ENCODE assay signal across 17 cellular contexts in genomic region chr12:96371138-96371786, GRCh38. TPM values are rescaled to one million over a fixed set of nuclear protein-coding genes. Genes with fewer than 3 reads are reported as not detected.
DNase-seq lines count a peak whose midpoint lies in the region; ATAC-seq and TF ChIP-seq lines count a peak whose summit lies in the region.
"Had no signal": no experiment of that assay in that cellular context is flagged by ENCODE, and none has a peak within 500 bp of the region (broad histone marks: within the 10 kb centered on the region; RNA-seq: fewer than 3 reads in every experiment).

No MANE protein-coding gene starts in this region.

- H3K9me3 Mint-ChIP-seq in stimulated activated naive CD8-positive, alpha-beta T cell treated with anti-CD3 and anti-CD28 coated beads, Interleukin-15, Interleukin-2, amounts not matched to agents 100 ng/mL and 50 ng/mL, for 24 hours: no peaks in the 10 kb centered on the region
- H3K9me3 Mint-ChIP-seq in naive B cell: peaks cover 0 to 3% (median 0%) of the 10 kb centered on the region in 7 donors
- H3K9me3 Mint-ChIP-seq: activated naive CD4-positive, alpha-beta T cell treated with anti-CD3 and anti-CD28 coated beads, Interleukin-2, amount 50 U/mL, for 72 hours; T-helper 2 cell treated with Interferon-gamma antibody and Interleukin-4, amounts not matched to agents 5 μg/mL and 100 μg/mL, for 36 hours had no signal

- peaks cover 82% of the 10 kb centered on the region for H3K4me1 Mint-ChIP-seq in stimulated activated naive CD8-positive, alpha-beta T cell treated with anti-CD3 and anti-CD28 coated beads, Interleukin-15, Interleukin-2, amounts not matched to agents 100 ng/mL and 50 ng/mL, for 24 hours (ENCODE audit: low read depth)
- H3K4me1 Mint-ChIP-seq in naive B cell: peaks cover 56 to 74% (median 65%) of the 10 kb centered on the region in 3 donors

- no peak for ATAC-seq in stimulated activated naive CD8-positive, alpha-beta T cell treated with anti-CD3 and anti-CD28 coated beads, Interleukin-15, Interleukin-2, amounts not matched to agents 100 U/mL and 50 U/mL, for 24 hours
- ATAC-seq in naive B cell (ENCODE audit: low read depth in 2 of 2): no peak
- ATAC-seq: activated naive CD4-positive, alpha-beta T cell treated with anti-CD3 and anti-CD28 coated beads, Interleukin-2, amount 50 U/mL, for 72 hours had no signal

- H3K27me3 ChIP-seq in breast epithelium (no peaks in the 10 kb centered on the region), ascending aorta (no peaks in the 10 kb centered on the region)

- no peaks in the 10 kb centered on the region for H3K9me3 ChIP-seq in breast epithelium
- H3K9me3 ChIP-seq in ascending aorta: no peaks in the 10 kb centered on the region

- H3K27ac ChIP-seq in breast epithelium (peak overlapping the region; percentile 41 to 43), ascending aorta (no peak overlapping the region)

- no peak overlapping the region for H3K4me3 Mint-ChIP-seq in stimulated activated naive CD8-positive, alpha-beta T cell treated with anti-CD3 and anti-CD28 coated beads, Interleukin-15, Interleukin-2, amounts not matched to agents 100 ng/mL and 50 ng/mL, for 24 hours
- H3K4me3 Mint-ChIP-seq in naive B cell: no peak overlapping the region

- peak overlapping the region; percentile 40 for H3K27ac Mint-ChIP-seq in stimulated activated naive CD8-positive, alpha-beta T cell treated with anti-CD3 and anti-CD28 coated beads, Interleukin-15, Interleukin-2, amounts not matched to agents 100 ng/mL and 50 ng/mL, for 24 hours
- peak overlapping the region in 4 of 6 donors; percentile 22 to 63 (median 28) for H3K27ac Mint-ChIP-seq in naive B cell
- H3K27ac Mint-ChIP-seq: T-helper 2 cell treated with Interferon-gamma antibody and Interleukin-4, amounts not matched to agents 5 μg/mL and 100 μg/mL, for 36 hours had no signal

- no peak for TF ChIP-seq CTCF in breast epithelium (IDR thresholded peaks at IDR 0.05)
- no peak for TF ChIP-seq CTCF in ascending aorta (IDR thresholded peaks at IDR 0.05)

- H3K4me3 ChIP-seq in breast epithelium (no peak overlapping the region), ascending aorta (no peak overlapping the region)

- H3K36me3 ChIP-seq in breast epithelium (no peaks in the 10 kb centered on the region), ascending aorta (no peaks in the 10 kb centered on the region)

- intact Hi-C loops in breast epithelium (cut with DNase I; ENCODE audit: low total_unique reads): no loop called here
- intact Hi-C loops in ascending aorta (cut with DNase I): no loop called here

- no peaks in the 10 kb centered on the region for H3K27me3 Mint-ChIP-seq in stimulated activated naive CD8-positive, alpha-beta T cell treated with anti-CD3 and anti-CD28 coated beads, Interleukin-15, Interleukin-2, amounts not matched to agents 100 ng/mL and 50 ng/mL, for 24 hours
- no peaks in the 10 kb centered on the region for H3K27me3 Mint-ChIP-seq in naive B cell

- peaks cover 14% of the 10 kb centered on the region for H3K36me3 Mint-ChIP-seq in stimulated activated naive CD8-positive, alpha-beta T cell treated with anti-CD3 and anti-CD28 coated beads, Interleukin-15, Interleukin-2, amounts not matched to agents 100 ng/mL and 50 ng/mL, for 24 hours (ENCODE audit: low read depth)
- no peaks in the 10 kb centered on the region for H3K36me3 Mint-ChIP-seq in naive B cell

- DNase-seq in stimulated activated naive CD8-positive, alpha-beta T cell treated with anti-CD3 and anti-CD28 coated beads, Interleukin-15, Interleukin-2, amounts not matched to agents 100 U/mL and 50 U/mL, for 24 hours: no peak
- DNase-seq in breast epithelium (ENCODE audit: low spot score in 2 of 2) (no peak), naive B cell (no peak), ascending aorta (ENCODE audit: low spot score in 2 of 2) (no peak), HT-29 (ENCODE audit: low spot score) (no peak), DMS 273 (lab: John Stamatoyannopoulos, UW; ENCODE audit: unreplicated experiment) (no peak), NOMO-1 (lab: John Stamatoyannopoulos, UW; ENCODE audit: unreplicated experiment in 2 of 2) (no peak)
- DNase-seq: activated CD4-positive, alpha-beta T cell treated with anti-CD3 and anti-CD28 coated beads for 1 hour; activated CD8-positive, alpha-beta memory T cell treated with anti-CD3 and anti-CD28 coated beads, Interleukin-2, amount 50 U/mL, for 48 hours; effector CD8-positive, alpha-beta T cell; foreskin melanocyte; KG1; NCI-H1105; SHP77 treated with DMSO at 0.1 percent for 48 hours had no signal

- H3K4me1 ChIP-seq in breast epithelium: peaks cover 0 to 11% of the 10 kb centered on the region in 2 donors
- H3K4me1 ChIP-seq in ascending aorta: peaks cover 0 to 15% of the 10 kb centered on the region in 2 donors

- TF ChIP-seq POLR2A in breast epithelium (IDR thresholded peaks at IDR 0.05): no peak

RNA-seq across cellular contexts. Expression of gene CDK17, which starts 29.0 kb away (rescaled TPM):
- total RNA-seq in breast epithelium (100 to 1,000 TPM in 1 of 3 donors, 10 to 100 TPM in 2; 47.7 to 113 (median 81.0) TPM), ascending aorta (49.7 TPM)
- polyA plus RNA-seq in naive B cell (ENCODE audit: low read depth in 6 of 6): 10 to 100 TPM; 21.4 to 39.0 (median 23.9) TPM
- 7.1 and 9.2 TPM in 2 replicates for total RNA-seq in HT-29 (2014; rRNA removed; shearing (Covaris generic))

Comparison
In these comparisons a context has a peak if more than half of its experiments do, and no peak if none do; other contexts are left out.
1. H3K27ac ChIP-seq: peak in breast epithelium (2 of 2); none in ascending aorta (0 of 2).